ENCODE assay signal across 23 cellular contexts in genomic region chr10:58746470-58747185, GRCh38.
DNase-seq lines count a peak whose midpoint lies in the region; ATAC-seq and TF ChIP-seq lines count a peak whose summit lies in the region.
"Had no signal": no experiment of that assay in that cellular context is flagged by ENCODE, and none has a peak within 500 bp of the region (broad histone marks: within the 10 kb centered on the region; RNA-seq: fewer than 3 reads in every experiment).

No MANE protein-coding gene starts in this region.

- no peak overlapping the region for H2AK5ac ChIP-seq in mesendoderm (ENCODE audit: low read length)

- H3K27me3 ChIP-seq in body of pancreas (no peaks in the 10 kb centered on the region), mesendoderm (ENCODE audit: insufficient read depth, low read length, poor library complexity) (no peaks in the 10 kb centered on the region), testis (no peaks in the 10 kb centered on the region)
- H3K27me3 ChIP-seq: uterus had no signal

- H3K9me3 ChIP-seq in body of pancreas = no peaks in the 10 kb centered on the region
- H3K9me3 ChIP-seq in testis = no peaks in the 10 kb centered on the region
- H3K9me3 ChIP-seq: HAP-1, uterus had no signal

- no peak overlapping the region for H3K56ac ChIP-seq in mesendoderm (ENCODE audit: low read length)

- H3K27ac ChIP-seq in body of pancreas = peak overlapping the region in 3 of 4 donors; percentile 6 to 47 (median 41)
- no peak overlapping the region for H3K27ac ChIP-seq in mesendoderm (ENCODE audit: low read depth, low read length)
- H3K27ac ChIP-seq in testis = no peak overlapping the region
- H3K27ac ChIP-seq: parathyroid adenoma, uterus had no signal

- no peak overlapping the region for H4K8ac ChIP-seq in mesendoderm (ENCODE audit: low read depth, low read length)

- no peak overlapping the region for H3K4me3 Mint-ChIP-seq in activated CD4-positive, alpha-beta T cell treated with anti-CD3 and anti-CD28 coated beads, Interleukin-2, amount 10 ng/mL, durations not matched to agents 7 days and 5 days
- H3K4me3 Mint-ChIP-seq: activated CD8-positive, alpha-beta memory T cell treated with anti-CD3 and anti-CD28 coated beads, Interleukin-2, amount 10 ng/mL, durations not matched to agents 7 days and 5 days; activated T-helper 1 cell treated with anti-CD3 and anti-CD28 coated beads, Interleukin-12 subunit alpha, Interleukin-12 subunit beta, Interleukin-2, Interleukin-4 antibody, amounts not matched to agents 30 ng/mL and 10 ng/mL and 1 ng/mL, durations not matched to agents 14 hours and 24 hours and 36 hours; CD4-positive, alpha-beta memory T cell; naive B cell had no signal

- POLR2A ChIA-PET in activated CD4-positive, alpha-beta T cell treated with anti-CD3 and anti-CD28 coated beads, Interleukin-2, amount 10 ng/mL, durations not matched to agents 7 days and 5 days (lab: Charles Lee) = no interaction called here

- no peak overlapping the region for H2BK15ac ChIP-seq in mesendoderm (replicated peaks; ENCODE audit: low read depth)

- H3K9ac ChIP-seq in mesendoderm (ENCODE audit: low read length) = no peak overlapping the region
- H3K9ac ChIP-seq: parathyroid adenoma had no signal

- no peak overlapping the region for H3K27ac Mint-ChIP-seq in activated CD4-positive, alpha-beta T cell treated with anti-CD3 and anti-CD28 coated beads, Interleukin-2, amount 10 ng/mL, durations not matched to agents 7 days and 5 days
- H3K27ac Mint-ChIP-seq: activated CD8-positive, alpha-beta memory T cell treated with anti-CD3 and anti-CD28 coated beads, Interleukin-2, amount 10 ng/mL, durations not matched to agents 7 days and 5 days; activated T-helper 1 cell treated with anti-CD3 and anti-CD28 coated beads, Interleukin-12 subunit alpha, Interleukin-12 subunit beta, Interleukin-2, Interleukin-4 antibody, amounts not matched to agents 30 ng/mL and 10 ng/mL and 1 ng/mL, durations not matched to agents 14 hours and 24 hours and 36 hours; CD4-positive, alpha-beta memory T cell; naive B cell had no signal

- 23 to 27% methylated on average over 2 of the region's 2 CpGs for WGBS in body of pancreas, 2 donors
- WGBS in mesendoderm (ENCODE audit: extremely low coverage, insufficient coverage, low lambda C conversion rate) = no CpG with 5 or more reads among the region's 2 CpGs
- WGBS in testis, 2 donors = 50 to 64% methylated on average over 2 of the region's 2 CpGs

- no peak overlapping the region for H3K23ac ChIP-seq in mesendoderm (ENCODE audit: low read length)

- H3K4me1 Mint-ChIP-seq in activated CD4-positive, alpha-beta T cell treated with anti-CD3 and anti-CD28 coated beads, Interleukin-2, amount 10 ng/mL, durations not matched to agents 7 days and 5 days = no peaks in the 10 kb centered on the region
- H3K4me1 Mint-ChIP-seq: activated CD8-positive, alpha-beta memory T cell treated with anti-CD3 and anti-CD28 coated beads, Interleukin-2, amount 10 ng/mL, durations not matched to agents 7 days and 5 days; CD4-positive, alpha-beta memory T cell; naive B cell had no signal

- no peaks in the 10 kb centered on the region for H3K27me3 Mint-ChIP-seq in activated CD4-positive, alpha-beta T cell treated with anti-CD3 and anti-CD28 coated beads, Interleukin-2, amount 10 ng/mL, durations not matched to agents 7 days and 5 days
- H3K27me3 Mint-ChIP-seq: activated CD8-positive, alpha-beta memory T cell treated with anti-CD3 and anti-CD28 coated beads, Interleukin-2, amount 10 ng/mL, durations not matched to agents 7 days and 5 days; naive B cell had no signal

- H2BK120ac ChIP-seq in mesendoderm (ENCODE audit: low read depth, low read length) = no peak overlapping the region

- no peak overlapping the region for H3K4me2 ChIP-seq in mesendoderm (ENCODE audit: low read length)

- no peak overlapping the region for H3K18ac ChIP-seq in mesendoderm (ENCODE audit: low read length)

- no peaks in the 10 kb centered on the region for H3K79me2 ChIP-seq in mesendoderm (ENCODE audit: control insufficient read depth, insufficient read depth, low read length)
- H3K79me2 ChIP-seq: parathyroid adenoma had no signal

- no peak overlapping the region for H3K4ac ChIP-seq in mesendoderm (ENCODE audit: low read depth, low read length)

- H3K4me3 ChIP-seq in body of pancreas (no peak overlapping the region), mesendoderm (ENCODE audit: low read length) (no peak overlapping the region), testis (no peak overlapping the region)
- H3K4me3 ChIP-seq: HAP-1, uterus had no signal

- H3K36me3 Mint-ChIP-seq in activated CD4-positive, alpha-beta T cell treated with anti-CD3 and anti-CD28 coated beads, Interleukin-2, amount 10 ng/mL, durations not matched to agents 7 days and 5 days (ENCODE audit: low read depth) = no peaks in the 10 kb centered on the region
- H3K36me3 Mint-ChIP-seq: activated CD8-positive, alpha-beta memory T cell treated with anti-CD3 and anti-CD28 coated beads, Interleukin-2, amount 10 ng/mL, durations not matched to agents 7 days and 5 days; CD4-positive, alpha-beta memory T cell; naive B cell had no signal

- CTCF ChIA-PET in activated CD4-positive, alpha-beta T cell treated with anti-CD3 and anti-CD28 coated beads, Interleukin-2, amount 10 ng/mL, durations not matched to agents 7 days and 5 days (lab: Charles Lee) = no interaction called here

- ATAC-seq in body of pancreas (peak; percentile 68), GM18502 (IDR thresholded peaks at IDR 0.05; ENCODE audit: poor library complexity, unreplicated experiment) (no peak)
- ATAC-seq: activated CD8-positive, alpha-beta memory T cell treated with anti-CD3 and anti-CD28 coated beads, Interleukin-2, amount 10 ng/mL, durations not matched to agents 7 days and 5 days had no signal

- TF ChIP-seq POLR2A in body of pancreas (IDR thresholded peaks at IDR 0.05) = no peak
- TF ChIP-seq POLR2A in testis (IDR thresholded peaks at IDR 0.05) = no peak

- DNase-seq in LHCN-M2 (ENCODE audit: low read depth) (peak; percentile 53), body of pancreas (peak in 2 of 4 donors; percentile 7 to 16), mesendoderm (peak; percentile 13), testis (peak; percentile 33), RPMI8226 (no peak)
- DNase-seq in activated CD4-positive, alpha-beta T cell treated with anti-CD3 and anti-CD28 coated beads, Interleukin-2, amount 10 ng/mL, durations not matched to agents 7 days and 5 days = no peak
- DNase-seq: activated CD4-positive, alpha-beta T cell treated with anti-CD3 and anti-CD28 coated beads for 4 hours; activated CD8-positive, alpha-beta memory T cell treated with anti-CD3 and anti-CD28 coated beads, Interleukin-2, amount 10 ng/mL, durations not matched to agents 7 days and 5 days; activated naive CD4-positive, alpha-beta T cell treated with anti-CD3 and anti-CD28 coated beads, Interleukin-2, amount 50 U/mL, for 16 hours; CD4-positive, alpha-beta memory T cell; effector memory CD4-positive, alpha-beta T cell; mesenchymal stem cell; naive B cell; NCI-H1092; NCI-H1930; NCI-H345; OCI-M1; Right ventricle myocardium superior; uterus had no signal

- H3K4me1 ChIP-seq in body of pancreas = peaks cover 14% of the 10 kb centered on the region
- no peaks in the 10 kb centered on the region for H3K4me1 ChIP-seq in mesendoderm (ENCODE audit: control insufficient read depth, low read depth, low read length)
- peaks cover 6% of the 10 kb centered on the region for H3K4me1 ChIP-seq in testis
- H3K4me1 ChIP-seq: HAP-1, parathyroid adenoma, uterus had no signal

- TF ChIP-seq CTCF in body of pancreas (IDR thresholded peaks at IDR 0.05) = no peak
- TF ChIP-seq CTCF in testis (IDR thresholded peaks at IDR 0.05) = no peak

- H4K5ac ChIP-seq in mesendoderm (ENCODE audit: low read length) = no peak overlapping the region

- no peak overlapping the region for H2BK5ac ChIP-seq in mesendoderm (ENCODE audit: low read length)

- H3K36me3 ChIP-seq in body of pancreas (replicated peaks in 1 of 2; ENCODE audit: insufficient read depth in 1 of 2, low read depth in 2 of 2) (no peaks in the 10 kb centered on the region), mesendoderm (ENCODE audit: control insufficient read depth, insufficient read depth, low read length) (no peaks in the 10 kb centered on the region), testis (ENCODE audit: low read depth, missing control alignments) (no peaks in the 10 kb centered on the region)
- H3K36me3 ChIP-seq: HAP-1, uterus had no signal

- H3K79me1 ChIP-seq in mesendoderm (ENCODE audit: low read length) = no peaks in the 10 kb centered on the region

- no peaks in the 10 kb centered on the region for H3K9me3 Mint-ChIP-seq in activated CD4-positive, alpha-beta T cell treated with anti-CD3 and anti-CD28 coated beads, Interleukin-2, amount 10 ng/mL, durations not matched to agents 7 days and 5 days
- H3K9me3 Mint-ChIP-seq: activated T-helper 1 cell treated with anti-CD3 and anti-CD28 coated beads, Interleukin-12 subunit alpha, Interleukin-12 subunit beta, Interleukin-2, Interleukin-4 antibody, amounts not matched to agents 30 ng/mL and 10 ng/mL and 1 ng/mL, durations not matched to agents 14 hours and 24 hours and 36 hours; CD4-positive, alpha-beta memory T cell had no signal

- intact Hi-C loops in body of pancreas (cut with DNase I) (no loop called here), testis (cut with DNase I; ENCODE audit: low total_unique reads) (no loop called here)

Comparison
In these comparisons a context has a peak if more than half of its experiments do, and no peak if none do; other contexts are left out.
1. DNase-seq: peak in LHCN-M2 (single experiment), mesendoderm (single experiment) and testis (single experiment); none in RPMI8226 (single experiment) and activated CD4-positive, alpha-beta T cell treated with anti-CD3 and anti-CD28 coated beads, Interleukin-2, amount 10 ng/mL, durations not matched to agents 7 days and 5 days (single experiment).
2. H3K27ac ChIP-seq: peak in body of pancreas (3 of 4); none in mesendoderm (single experiment) and testis (0 of 2).